Comparison of ENCODE assay signal across 9 cellular contexts in the genomic region with DNA sequence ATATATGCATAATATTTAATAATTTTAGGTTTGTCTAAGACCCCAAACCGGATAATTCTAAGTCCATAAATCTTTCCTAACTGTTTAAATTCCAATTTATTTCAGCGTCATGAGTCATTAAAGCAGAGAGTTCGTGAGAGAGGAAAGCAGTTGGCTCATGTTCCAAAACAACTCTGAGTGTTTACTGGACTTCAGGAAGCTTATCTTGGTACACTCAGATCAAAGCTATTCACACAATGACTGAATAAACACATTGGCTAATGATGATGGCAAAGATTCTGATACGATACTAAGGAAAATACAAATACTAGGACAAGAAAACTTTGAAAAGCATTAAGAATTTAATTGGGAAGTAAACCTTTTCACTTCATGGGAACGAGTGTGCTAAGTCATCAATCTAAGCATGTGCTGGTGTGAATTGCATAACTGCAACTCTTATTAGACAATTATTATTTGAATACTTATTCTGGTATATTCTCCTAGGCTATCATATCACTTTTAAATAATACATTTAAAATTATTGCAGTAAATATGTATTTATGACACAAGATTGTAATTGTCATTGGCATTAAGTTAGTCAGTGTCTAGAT. TPM values are rescaled to one million over a fixed set of nuclear protein-coding genes. Genes with fewer than 3 reads are reported as not detected.
DNase-seq lines count a peak whose midpoint lies in the region; ATAC-seq and TF ChIP-seq lines count a peak whose summit lies in the region.
"Had no signal": no experiment of that assay in that cellular context is flagged by ENCODE, and none has a peak within 500 bp of the region (broad histone marks: within the 10 kb centered on the region; RNA-seq: fewer than 3 reads in every experiment).

No MANE protein-coding gene starts in this region.

- 6 to 11% methylated on average over 5 of the region's 5 CpGs for WGBS in gastroesophageal sphincter (ENCODE audit: low coverage in 1 of 2), 2 donors

- no peak overlapping the region for H3K27ac ChIP-seq in gastroesophageal sphincter

- no peaks in the 10 kb centered on the region for H3K27me3 ChIP-seq in gastroesophageal sphincter

- H3K4me3 ChIP-seq in gastroesophageal sphincter: no peak overlapping the region
- H3K4me3 ChIP-seq in skeletal muscle cell (ENCODE audit: low read depth, low read length): no peak overlapping the region

- no peaks in the 10 kb centered on the region for H3K4me1 ChIP-seq in gastroesophageal sphincter

- ATAC-seq in gastroesophageal sphincter (peak; percentile 19), GM18909 (IDR thresholded peaks at IDR 0.05; ENCODE audit: poor library complexity, unreplicated experiment) (no peak), GM19328 (IDR thresholded peaks at IDR 0.05; ENCODE audit: unreplicated experiment) (no peak), left colon (no peak)

- intact Hi-C loops in left colon (cut with DNase I, micrococcal nuclease): no loop called here

- DNase-seq in GM03348 (ENCODE audit: low spot score) (peak; percentile 64), RPMI7951 (ENCODE audit: low read depth) (peak; percentile 2), skeletal muscle cell (ENCODE audit: low read depth) (peak; percentile 77), left colon (no peak), hypothalamus (lab: John Stamatoyannopoulos, UW) (no peak)
- DNase-seq: nucleus accumbens had no signal

- no peak for TF ChIP-seq EP300 in gastroesophageal sphincter (IDR thresholded peaks at IDR 0.05)

- no peak for TF ChIP-seq POLR2A in gastroesophageal sphincter (IDR thresholded peaks at IDR 0.05)

- H3K9me3 ChIP-seq in gastroesophageal sphincter: no peaks in the 10 kb centered on the region

- H3K36me3 ChIP-seq in gastroesophageal sphincter: no peaks in the 10 kb centered on the region

- TF ChIP-seq CTCF in gastroesophageal sphincter (IDR thresholded peaks at IDR 0.05): no peak

RNA-seq across cellular contexts. Expression of gene CLEC14A, which starts 34.8 kb away (rescaled TPM):
- total RNA-seq in RPMI7951 (2014; rRNA removed; shearing (Covaris generic)): not detected in 2 replicates
- total RNA-seq in gastroesophageal sphincter: 10 to 100 TPM; 13.7 to 39.4 (median 31.5) TPM
- total RNA-seq in left colon: 1 to 10 TPM; 5.8 to 7.7 TPM

Comparison
In these comparisons a context has a peak if more than half of its experiments do, and no peak if none do; other contexts are left out.
1. DNase-seq: peak in GM03348 (single experiment), RPMI7951 (single experiment) and skeletal muscle cell (single experiment); none in left colon (0 of 2) and hypothalamus (0 of 51).